8 cellular contexts compared by ENCODE assay signal in the genomic region with DNA sequence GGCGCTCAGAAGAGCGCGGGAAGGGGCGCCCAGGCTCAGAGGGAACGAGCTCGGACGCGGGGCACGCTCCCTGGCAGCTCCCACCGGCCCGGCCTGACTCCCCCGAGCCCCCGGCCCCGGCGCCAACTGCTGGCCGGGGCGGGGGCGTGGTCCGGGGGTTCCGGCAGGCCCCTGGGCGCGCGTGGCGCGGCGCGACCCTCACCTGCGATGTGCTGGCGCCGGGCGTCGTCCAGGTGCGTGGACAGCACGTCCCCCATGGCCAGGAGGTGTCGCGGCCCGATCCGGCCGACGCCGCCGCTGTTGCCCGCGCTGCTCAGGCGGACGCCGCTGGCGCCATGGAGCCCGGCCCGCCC. TPM values are rescaled to one million over a fixed set of nuclear protein-coding genes. Genes with fewer than 3 reads are reported as not detected.
A peak's percentile ranks its signal among the peaks of the same experiment; 100 is the strongest.
DNase-seq lines count a peak whose midpoint lies in the region; ATAC-seq and TF ChIP-seq lines count a peak whose summit lies in the region.

No MANE protein-coding gene starts in this region.

- H3K27ac ChIP-seq in mucosa of rectum (ENCODE audit: low read depth in 2 of 2, low read length in 2 of 2): peak overlapping the region; percentile 93 to 97

- H3K4me3 ChIP-seq in BE2C (ENCODE audit: low read depth, low read length) (peak overlapping the region; percentile 66), cardiac fibroblast (replicated peaks in 1 of 2; ENCODE audit: low read depth in 2 of 2, low read length in 2 of 2) (peak overlapping the region; percentile 93 to 94), mucosa of rectum (ENCODE audit: low read length in 2 of 2) (peak overlapping the region; percentile 80 to 86)

- H3K27me3 ChIP-seq in BE2C: peaks cover 6% of the 10 kb centered on the region; the same call in 1 of the 2 replicates
- H3K27me3 ChIP-seq in mucosa of rectum (ENCODE audit: control insufficient read depth in 2 of 2, insufficient read depth in 2 of 2, low read length in 2 of 2): no peaks in the 10 kb centered on the region

- TF ChIP-seq CTCF in BE2C (IDR thresholded peaks at IDR 0.05; ENCODE audit: low read depth, low read length) (no peak), cardiac fibroblast (IDR thresholded peaks at IDR 0.05; ENCODE audit: low read depth, low read length) (no peak)

- DNase-seq in BE2C (no peak), cardiac fibroblast (ENCODE audit: low read depth in 2 of 2) (no peak), NCI-H446 (lab: John Stamatoyannopoulos, UW) (no peak), mucosa of gallbladder (ENCODE audit: low spot score) (no peak), ureter (ENCODE audit: low spot score) (no peak), Ammon's horn (ENCODE audit: low spot score) (no peak)

- peak; percentile 6 for ATAC-seq in HG03039 (IDR thresholded peaks at IDR 0.05; ENCODE audit: unreplicated experiment)

- H3K4me1 ChIP-seq in BE2C: no peaks in the 10 kb centered on the region; the same call in none of the 2 replicates
- peaks cover 46 to 54% of the 10 kb centered on the region in 2 donors for H3K4me1 ChIP-seq in mucosa of rectum (ENCODE audit: control insufficient read depth in 2 of 2, insufficient read depth in 2 of 2, low read length in 2 of 2)

- peak overlapping the region; percentile 92 to 93 for H3K9ac ChIP-seq in mucosa of rectum (ENCODE audit: low read depth in 1 of 2, low read length in 2 of 2)

- H3K9me3 ChIP-seq in BE2C (no peaks in the 10 kb centered on the region; the same call in 1 of the 2 replicates), mucosa of rectum (ENCODE audit: control insufficient read depth in 2 of 2, low read length in 2 of 2) (no peaks in the 10 kb centered on the region)

- no peaks in the 10 kb centered on the region for H3K36me3 ChIP-seq in BE2C
- no peaks in the 10 kb centered on the region for H3K36me3 ChIP-seq in mucosa of rectum (ENCODE audit: control insufficient read depth in 2 of 2, insufficient read depth in 2 of 2, low read length in 2 of 2)

RNA-seq across cellular contexts. Expression of a gene that starts 43.5 kb away (rescaled TPM):
- 118 TPM for polyA plus RNA-seq in BE2C (2012; ENCODE audit: insufficient read depth, insufficient read length, low read depth)
- total RNA-seq in mucosa of gallbladder: 52.8 TPM
- 29.8 TPM for total RNA-seq in ureter
